1 cellular context compared by ENCODE assay signal in genomic region chr9:128280084-128280622, GRCh38.
TF ChIP-seq lines count a peak whose summit lies in the region.

No MANE protein-coding gene starts in this region.

TF ChIP-seq in K562, 482 proteins besides CTCF, POLR2A, EP300 and RAD21:
- TF ChIP-seq, protein P1, sequence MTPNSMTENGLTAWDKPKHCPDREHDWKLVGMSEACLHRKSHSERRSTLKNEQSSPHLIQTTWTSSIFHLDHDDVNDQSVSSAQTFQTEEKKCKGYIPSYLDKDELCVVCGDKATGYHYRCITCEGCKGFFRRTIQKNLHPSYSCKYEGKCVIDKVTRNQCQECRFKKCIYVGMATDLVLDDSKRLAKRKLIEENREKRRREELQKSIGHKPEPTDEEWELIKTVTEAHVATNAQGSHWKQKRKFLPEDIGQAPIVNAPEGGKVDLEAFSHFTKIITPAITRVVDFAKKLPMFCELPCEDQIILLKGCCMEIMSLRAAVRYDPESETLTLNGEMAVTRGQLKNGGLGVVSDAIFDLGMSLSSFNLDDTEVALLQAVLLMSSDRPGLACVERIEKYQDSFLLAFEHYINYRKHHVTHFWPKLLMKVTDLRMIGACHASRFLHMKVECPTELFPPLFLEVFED (CRISPR knock-in tag; conservative IDR thresholded peaks at IDR 0.05) = peak; percentile 65; the same call in 1 of the 2 replicates
- TF ChIP-seq CHD4 (IDR thresholded peaks at IDR 0.05; ENCODE audit: insufficient read depth, insufficient replicate concordance, low read depth, low read length, poor library complexity, severe bottlenecking) = no peak
- TF ChIP-seq SMARCB1 (IDR thresholded peaks at IDR 0.05; ENCODE audit: insufficient read length, low read depth) = peak; percentile 7
- no peak for TF ChIP-seq ZSCAN32 (CRISPR knock-in tag; IDR thresholded peaks at IDR 0.05)
- TF ChIP-seq NCOA6 (IDR thresholded peaks at IDR 0.05) = no peak
- TF ChIP-seq RUNX1 (IDR thresholded peaks at IDR 0.05; ENCODE audit: low read depth) = no peak
- no peak for TF ChIP-seq CEBPG (CRISPR knock-in tag; IDR thresholded peaks at IDR 0.05)
- peak in 1 of 2 experiments; percentile 40; a peak in 1 of 4 replicates for TF ChIP-seq CEBPG (tag; conservative IDR thresholded peaks at IDR 0.05 in 1 of 2, IDR thresholded peaks at IDR 0.05 in 1 of 2)
- no peak for TF ChIP-seq SAFB (IDR thresholded peaks at IDR 0.05; ENCODE audit: borderline replicate concordance, low read depth, low read length)
- 0 out of 2 replicates have a peak, but pooled peaks have one; percentile 5 for TF ChIP-seq SMAD4 (CRISPR knock-in tag; conservative IDR thresholded peaks at IDR 0.05)
- TF ChIP-seq ATF3 (IDR thresholded peaks at IDR 0.05) = no peak
- TF ChIP-seq ATF3 (CRISPR knock-in tag; conservative IDR thresholded peaks at IDR 0.05) = 0 out of 2 replicates have a peak, but pooled peaks have one; percentile 0
- TF ChIP-seq CBFA2T3 (IDR thresholded peaks at IDR 0.05) = no peak
- TF ChIP-seq, protein P2, sequence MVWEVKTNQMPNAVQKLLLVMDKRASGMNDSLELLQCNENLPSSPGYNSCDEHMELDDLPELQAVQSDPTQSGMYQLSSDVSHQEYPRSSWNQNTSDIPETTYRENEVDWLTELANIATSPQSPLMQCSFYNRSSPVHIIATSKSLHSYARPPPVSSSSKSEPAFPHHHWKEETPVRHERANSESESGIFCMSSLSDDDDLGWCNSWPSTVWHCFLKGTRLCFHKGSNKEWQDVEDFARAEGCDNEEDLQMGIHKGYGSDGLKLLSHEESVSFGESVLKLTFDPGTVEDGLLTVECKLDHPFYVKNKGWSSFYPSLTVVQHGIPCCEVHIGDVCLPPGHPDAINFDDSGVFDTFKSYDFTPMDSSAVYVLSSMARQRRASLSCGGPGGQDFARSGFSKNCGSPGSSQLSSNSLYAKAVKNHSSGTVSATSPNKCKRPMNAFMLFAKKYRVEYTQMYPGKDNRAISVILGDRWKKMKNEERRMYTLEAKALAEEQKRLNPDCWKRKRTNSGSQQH (CRISPR knock-in tag; IDR thresholded peaks at IDR 0.05) = 0 out of 2 replicates have a peak, but pooled peaks have one; percentile 43
- peak; percentile 53 for TF ChIP-seq ELF4 (CRISPR knock-in tag; IDR thresholded peaks at IDR 0.05)
